Comparison of ENCODE assay signal across 24 cellular contexts in genomic region chr11:45937916-45938315, GRCh38. TPM values are rescaled to one million over a fixed set of nuclear protein-coding genes. Genes with fewer than 3 reads are reported as not detected.
"Had no signal": no experiment of that assay in that cellular context is flagged by ENCODE, and none has a peak within 500 bp of the region (broad histone marks: within the 10 kb centered on the region; RNA-seq: fewer than 3 reads in every experiment).

No MANE protein-coding gene starts in this region.

- H3K4me1 Mint-ChIP-seq: activated CD4-positive, alpha-beta T cell treated with anti-CD3 and anti-CD28 coated beads, Interleukin-2, amount 10 ng/mL, durations not matched to agents 7 days and 5 days; activated naive CD4-positive, alpha-beta T cell treated with anti-CD3 and anti-CD28 coated beads, Interleukin-2, amount 10 ng/mL, durations not matched to agents 7 days and 5 days; activated naive CD8-positive, alpha-beta T cell treated with anti-CD3 and anti-CD28 coated beads for 36 hours had no signal

- H3K4me3 ChIP-seq: SJSA1 had no signal

- H3K36me3 Mint-ChIP-seq: activated naive CD8-positive, alpha-beta T cell treated with anti-CD3 and anti-CD28 coated beads for 36 hours had no signal

- H3K27me3 Mint-ChIP-seq: activated CD4-positive, alpha-beta memory T cell treated with anti-CD3 and anti-CD28 coated beads for 36 hours; activated CD4-positive, alpha-beta T cell treated with anti-CD3 and anti-CD28 coated beads, Interleukin-2, amount 10 ng/mL, durations not matched to agents 7 days and 5 days; activated naive CD4-positive, alpha-beta T cell treated with anti-CD3 and anti-CD28 coated beads, Interleukin-2, amount 10 ng/mL, durations not matched to agents 7 days and 5 days; activated naive CD8-positive, alpha-beta T cell treated with anti-CD3 and anti-CD28 coated beads for 36 hours; activated T-helper 17 cell treated with anti-CD3 and anti-CD28 coated beads, Interleukin-2, amount 50 U/mL, for 72 hours had no signal

- H3K27me3 ChIP-seq: SJSA1 had no signal

- H3K27ac ChIP-seq: SJSA1 had no signal

- H3K4me1 ChIP-seq: SJSA1 had no signal

- DNase-seq: activated CD4-positive, alpha-beta memory T cell treated with anti-CD3 and anti-CD28 coated beads for 36 hours; activated CD4-positive, alpha-beta T cell treated with anti-CD3 and anti-CD28 coated beads for 1 hour; activated CD4-positive, alpha-beta T cell treated with anti-CD3 and anti-CD28 coated beads, Interleukin-2, amount 10 ng/mL, durations not matched to agents 7 days and 5 days; activated CD8-positive, alpha-beta memory T cell treated with anti-CD3 and anti-CD28 coated beads for 24 hours; activated gamma-delta T cell treated with Interleukin-2 at 50 U/mL for 16 hours; activated naive CD4-positive, alpha-beta T cell treated with anti-CD3 and anti-CD28 coated beads, Interleukin-2, amount 10 ng/mL, durations not matched to agents 7 days and 5 days; activated naive CD8-positive, alpha-beta T cell treated with anti-CD3 and anti-CD28 coated beads for 36 hours; activated T-cell treated with anti-CD3 and anti-CD28 coated beads, Interleukin-2, amount 50 U/mL, for 48 hours; cerebellar nuclear complex; MM.1S; NCI-H1105; NCI-H1436; NCI-H1694 treated with DMSO at 0.1 percent for 48 hours; NCI-H2081; NCI-H510A treated with DMSO at 0.1 percent for 48 hours; NCI-H69; NK-92 treated with Interleukin-12 subunit alpha and Interleukin-12 subunit beta, amount 100 ng/mL, for 24 hours; PC-3; SHP77 had no signal

- H3K27ac Mint-ChIP-seq: activated CD4-positive, alpha-beta memory T cell treated with anti-CD3 and anti-CD28 coated beads for 36 hours; activated CD4-positive, alpha-beta T cell treated with anti-CD3 and anti-CD28 coated beads, Interleukin-2, amount 10 ng/mL, durations not matched to agents 7 days and 5 days; activated naive CD4-positive, alpha-beta T cell treated with anti-CD3 and anti-CD28 coated beads, Interleukin-2, amount 10 ng/mL, durations not matched to agents 7 days and 5 days; activated naive CD8-positive, alpha-beta T cell treated with anti-CD3 and anti-CD28 coated beads for 36 hours; activated T-helper 17 cell treated with anti-CD3 and anti-CD28 coated beads, Interleukin-2, amount 50 U/mL, for 72 hours; T-helper 1 cell treated with Interleukin-12 subunit alpha and Interleukin-12 subunit beta and Interleukin-4 antibody, amounts not matched to agents 30 μg/mL and 1 μg/mL, for 36 hours had no signal

- H3K9me3 ChIP-seq: SJSA1 had no signal

- H3K9me3 Mint-ChIP-seq: activated CD4-positive, alpha-beta memory T cell treated with anti-CD3 and anti-CD28 coated beads for 36 hours; activated CD4-positive, alpha-beta T cell treated with anti-CD3 and anti-CD28 coated beads, Interleukin-2, amount 10 ng/mL, durations not matched to agents 7 days and 5 days; activated naive CD4-positive, alpha-beta T cell treated with anti-CD3 and anti-CD28 coated beads, Interleukin-2, amount 10 ng/mL, durations not matched to agents 7 days and 5 days; activated naive CD8-positive, alpha-beta T cell treated with anti-CD3 and anti-CD28 coated beads for 36 hours; activated T-helper 17 cell treated with anti-CD3 and anti-CD28 coated beads, Interleukin-2, amount 50 U/mL, for 72 hours; T-helper 1 cell treated with Interleukin-12 subunit alpha and Interleukin-12 subunit beta and Interleukin-4 antibody, amounts not matched to agents 30 μg/mL and 1 μg/mL, for 36 hours had no signal

- ATAC-seq: activated T-helper 17 cell treated with anti-CD3 and anti-CD28 coated beads, Interleukin-2, amount 50 U/mL, for 72 hours; PC-3; SK-N-SH treated with all-trans-retinoic acid at 6 μM for 48 hours had no signal

- H3K4me3 Mint-ChIP-seq: activated CD4-positive, alpha-beta memory T cell treated with anti-CD3 and anti-CD28 coated beads for 36 hours; activated CD4-positive, alpha-beta T cell treated with anti-CD3 and anti-CD28 coated beads, Interleukin-2, amount 10 ng/mL, durations not matched to agents 7 days and 5 days; activated naive CD4-positive, alpha-beta T cell treated with anti-CD3 and anti-CD28 coated beads, Interleukin-2, amount 10 ng/mL, durations not matched to agents 7 days and 5 days; activated naive CD8-positive, alpha-beta T cell treated with anti-CD3 and anti-CD28 coated beads for 36 hours; activated T-helper 17 cell treated with anti-CD3 and anti-CD28 coated beads, Interleukin-2, amount 50 U/mL, for 72 hours; T-helper 1 cell treated with Interleukin-12 subunit alpha and Interleukin-12 subunit beta and Interleukin-4 antibody, amounts not matched to agents 30 μg/mL and 1 μg/mL, for 36 hours had no signal

RNA-seq across cellular contexts. Expression of gene LARGE2, which starts 15.5 kb away (rescaled TPM):
- total RNA-seq: cardiac septum, SJSA1 had no signal
